ENCODE assay signal across 9 cellular contexts in genomic region chr9:109968332-109968657, GRCh38.
DNase-seq lines count a peak whose midpoint lies in the region; ATAC-seq and TF ChIP-seq lines count a peak whose summit lies in the region.
"Had no signal": no experiment of that assay in that cellular context is flagged by ENCODE, and none has a peak within 500 bp of the region (broad histone marks: within the 10 kb centered on the region; RNA-seq: fewer than 3 reads in every experiment).

No MANE protein-coding gene starts in this region.

- DNase-seq in activated T-cell treated with anti-CD3 and anti-CD28 coated beads, Interleukin-2, amount 50 U/mL, for 72 hours: no peak
- no peak for DNase-seq in activated T-cell treated with anti-CD3 and anti-CD28 coated beads, Interleukin-2, amount 50 U/mL, for 48 hours
- DNase-seq in choroid plexus epithelial cell (ENCODE audit: low read depth) (peak; percentile 24), DMS153 treated with DMSO at 0.1 percent for 48 hours (lab: John Stamatoyannopoulos, UW; ENCODE audit: unreplicated experiment) (no peak), DMS 273 treated with DMSO at 0.1 percent for 48 hours (lab: John Stamatoyannopoulos, UW) (no peak), DMS153 (lab: John Stamatoyannopoulos, UW) (no peak)
- DNase-seq in stimulated activated naive B cell treated with anti-CD40 and anti-IgM and Interleukin-4, amounts not matched to agents 10 μg/mL and 1 μg/mL and 100 μg/mL, for 72 hours: peak; percentile 28
- DNase-seq: SK-N-SH had no signal

- peak; percentile 55 to 67 for ATAC-seq in activated T-cell treated with anti-CD3 and anti-CD28 coated beads, Interleukin-2, amount 50 U/mL, for 72 hours (replicated peaks in 1 of 2)
- peak; percentile 24 for ATAC-seq in HG03159 (IDR thresholded peaks at IDR 0.05; ENCODE audit: unreplicated experiment)
- peak; percentile 20 to 24 for ATAC-seq in stimulated activated naive B cell treated with anti-CD40 and anti-IgM and Interleukin-4, amounts not matched to agents 10 μg/mL and 1 μg/mL and 100 μg/mL, for 72 hours (replicated peaks)

- peaks cover 13% of the 10 kb centered on the region for H3K27me3 Mint-ChIP-seq in activated T-cell treated with anti-CD3 and anti-CD28 coated beads, Interleukin-2, amount 50 U/mL, for 72 hours (ENCODE audit: low read depth)
- H3K27me3 Mint-ChIP-seq in stimulated activated naive B cell treated with anti-CD40 and anti-IgM and Interleukin-4, amounts not matched to agents 10 μg/mL and 1 μg/mL and 100 μg/mL, for 72 hours: no peaks in the 10 kb centered on the region

- no peak for TF ChIP-seq CTCF in choroid plexus epithelial cell (conservative IDR thresholded peaks at IDR 0.05; ENCODE audit: low read depth, low read length)

- peaks cover 1 to 7% of the 10 kb centered on the region in 2 donors for H3K36me3 Mint-ChIP-seq in activated T-cell treated with anti-CD3 and anti-CD28 coated beads, Interleukin-2, amount 50 U/mL, for 72 hours (ENCODE audit: insufficient read depth in 2 of 2)
- peaks cover 0 to 2% of the 10 kb centered on the region in 2 donors for H3K36me3 Mint-ChIP-seq in stimulated activated naive B cell treated with anti-CD40 and anti-IgM and Interleukin-4, amounts not matched to agents 10 μg/mL and 1 μg/mL and 100 μg/mL, for 72 hours

- H3K4me3 ChIP-seq in choroid plexus epithelial cell (ENCODE audit: low read depth, low read length): no peak overlapping the region

- peaks cover 0 to 2% of the 10 kb centered on the region in 2 donors for H3K9me3 Mint-ChIP-seq in activated T-cell treated with anti-CD3 and anti-CD28 coated beads, Interleukin-2, amount 50 U/mL, for 72 hours
- peaks cover 0 to 2% of the 10 kb centered on the region in 2 donors for H3K9me3 Mint-ChIP-seq in stimulated activated naive B cell treated with anti-CD40 and anti-IgM and Interleukin-4, amounts not matched to agents 10 μg/mL and 1 μg/mL and 100 μg/mL, for 72 hours

- H3K4me1 Mint-ChIP-seq in activated T-cell treated with anti-CD3 and anti-CD28 coated beads, Interleukin-2, amount 50 U/mL, for 72 hours (ENCODE audit: low read depth): peaks cover 76% of the 10 kb centered on the region
- H3K4me1 Mint-ChIP-seq in stimulated activated naive B cell treated with anti-CD40 and anti-IgM and Interleukin-4, amounts not matched to agents 10 μg/mL and 1 μg/mL and 100 μg/mL, for 72 hours: peaks cover 71 to 94% of the 10 kb centered on the region in 2 donors

- peak overlapping the region; percentile 47 to 64 for H3K4me3 Mint-ChIP-seq in activated T-cell treated with anti-CD3 and anti-CD28 coated beads, Interleukin-2, amount 50 U/mL, for 72 hours
- H3K4me3 Mint-ChIP-seq in stimulated activated naive B cell treated with anti-CD40 and anti-IgM and Interleukin-4, amounts not matched to agents 10 μg/mL and 1 μg/mL and 100 μg/mL, for 72 hours: peak overlapping the region; percentile 53 to 79

- peak overlapping the region; percentile 56 for H3K27ac Mint-ChIP-seq in activated T-cell treated with anti-CD3 and anti-CD28 coated beads, Interleukin-2, amount 50 U/mL, for 72 hours
- H3K27ac Mint-ChIP-seq in stimulated activated naive B cell treated with anti-CD40 and anti-IgM and Interleukin-4, amounts not matched to agents 10 μg/mL and 1 μg/mL and 100 μg/mL, for 72 hours: peak overlapping the region; percentile 93

Comparison
In these comparisons a context has a peak if more than half of its experiments do, and no peak if none do; other contexts are left out.
1. DNase-seq: peak in choroid plexus epithelial cell (single experiment) and stimulated activated naive B cell treated with anti-CD40 and anti-IgM and Interleukin-4, amounts not matched to agents 10 μg/mL and 1 μg/mL and 100 μg/mL, for 72 hours (single experiment); none in activated T-cell treated with anti-CD3 and anti-CD28 coated beads, Interleukin-2, amount 50 U/mL, for 72 hours (0 of 2), activated T-cell treated with anti-CD3 and anti-CD28 coated beads, Interleukin-2, amount 50 U/mL, for 48 hours (0 of 2), DMS153 treated with DMSO at 0.1 percent for 48 hours (single experiment), DMS 273 treated with DMSO at 0.1 percent for 48 hours (single experiment) and DMS153 (single experiment).
2. Peak in every context shown above with its lines, with median percentiles within 50 percentile points of each other: ATAC-seq.